Comparison of ENCODE assay signal across 10 cellular contexts in genomic region chr14:36476061-36476460, GRCh38. TPM values are rescaled to one million over a fixed set of nuclear protein-coding genes. Genes with fewer than 3 reads are reported as not detected.
"Had no signal": no experiment of that assay in that cellular context is flagged by ENCODE, and none has a peak within 500 bp of the region (broad histone marks: within the 10 kb centered on the region; RNA-seq: fewer than 3 reads in every experiment).

No MANE protein-coding gene starts in this region.

RNA-seq across cellular contexts. Expression of gene NKX2-1, which starts 44.0 kb away (rescaled TPM):
- total RNA-seq: subcutaneous adipose tissue, suprapubic skin, thoracic aorta, tibial nerve, transverse colon, ureter, urinary bladder, uterus, vagina had no signal
- polyA plus RNA-seq: stomach, urinary bladder had no signal
